22 cellular contexts compared by ENCODE assay signal in genomic region chr6:39695447-39695846, GRCh38. TPM values are rescaled to one million over a fixed set of nuclear protein-coding genes. Genes with fewer than 3 reads are reported as not detected.
DNase-seq lines count a peak whose midpoint lies in the region; ATAC-seq, FAIRE-seq and TF ChIP-seq lines count a peak whose summit lies in the region.
"Had no signal": no experiment of that assay in that cellular context is flagged by ENCODE, and none has a peak within 500 bp of the region (broad histone marks: within the 10 kb centered on the region; RNA-seq: fewer than 3 reads in every experiment).

No MANE protein-coding gene starts in this region.

- SMC1A ChIA-PET in GM12878 (lab: Charles Lee; ENCODE audit: uncharacterized antibody, unreplicated experiment), result interaction anchor here (0.7 to 1.5 kb wide), 4 partner anchors 9 to 70 kb away, joined by 3 to 12 read pairs (median 4); no protein-coding TSS in a partner anchor

- CTCF ChIA-PET in GM12878 (lab: Yijun Ruan, JAX), result no interaction called here

- no peak overlapping the region for H2AFZ ChIP-seq in GM12878 (ENCODE audit: control insufficient read depth, low read depth, low read length)

- RAD21 ChIA-PET in GM12878 (lab: Charles Lee; ENCODE audit: unreplicated experiment), result interaction anchor here (1.3 kb wide), 1 partner anchor 9 kb away, joined by 4 read pairs; no protein-coding TSS in a partner anchor

- no peaks in the 10 kb centered on the region for H3K36me3 ChIP-seq in GM12878 (ENCODE audit: control insufficient read depth in 2 of 2, insufficient read depth in 2 of 2, low read length in 1 of 2)
- H3K36me3 ChIP-seq: BLaER1 had no signal

- DNase-seq in GM18507 (ENCODE audit: extremely low spot score, insufficient read length, low read depth), result no peak
- DNase-seq in GM12878 (ENCODE audit: low read depth, low spot score), result no peak
- DNase-seq in cardiac septum (ENCODE audit: low spot score), result no peak
- DNase-seq in SIG-M5 treated with dmso at 0.1 percent for 504 hours (lab: John Stamatoyannopoulos, UW; ENCODE audit: unreplicated experiment), result no peak
- no peak for DNase-seq in activated gamma-delta T cell treated with Interleukin-2 at 50 U/mL for 16 hours
- no peak for DNase-seq in NK-92 (lab: John Stamatoyannopoulos, UW; ENCODE audit: unreplicated experiment)
- DNase-seq: 8988T; CD4-positive, alpha-beta memory T cell; DMS153; DMS79; GDM1; GOT3; H7; HFFc6; IMR-90 had no signal

- in situ Hi-C loops in GM12878 (cut with MboI), result no loop called here

- BruUV-seq in GM12878 (replicated peaks; lab: Mats Ljungman, UMichigan), result no TSS peak

- no peak overlapping the region for H3K4me2 ChIP-seq in GM12878 (ENCODE audit: control insufficient read depth, insufficient read depth)
- H3K4me2 ChIP-seq: BLaER1 had no signal

- peak; percentile 58 for ATAC-seq in GM19025 (IDR thresholded peaks at IDR 0.05; ENCODE audit: low read depth, unreplicated experiment)
- peak; percentile 44 for ATAC-seq in HG02642 (IDR thresholded peaks at IDR 0.05; ENCODE audit: poor library complexity, unreplicated experiment)
- ATAC-seq in GM12878, result peak; percentile 50
- ATAC-seq: HCT116, K562 had no signal

- no peak overlapping the region for H3K27ac ChIP-seq in GM12878 (ENCODE audit: control insufficient read depth, insufficient read depth)
- H3K27ac ChIP-seq: BLaER1 had no signal

- H3K4me3 ChIP-seq in GM12878, result no peak overlapping the region
- H3K4me3 ChIP-seq: BLaER1, K562 had no signal

- intact Hi-C loops in GM12878 (cut with micrococcal nuclease; ENCODE audit: unreplicated experiment), result no loop called here
- intact Hi-C loops in cardiac septum (cut with DNase I), result no loop called here

- H3K27me3 ChIP-seq in GM12878 (replicated peaks in 1 of 2; ENCODE audit: control insufficient read depth in 2 of 2, insufficient read depth in 2 of 2, low read length in 1 of 2), result no peaks in the 10 kb centered on the region
- H3K27me3 ChIP-seq: BLaER1 had no signal

- peak; percentile 80 for FAIRE-seq in GM18507 (lab: Jason Lieb, UNC)
- FAIRE-seq in GM12878 (lab: Jason Lieb, UNC), result no peak
- FAIRE-seq: HTR-8/SVneo, K562 had no signal

- no peak for TF ChIP-seq CTCF in GM12878 (IDR thresholded peaks at IDR 0.05 in 2 of 3, conservative IDR thresholded peaks at IDR 0.05 in 1 of 3; ENCODE audit: control insufficient read depth in 2 of 3, extremely low read depth in 1 of 3, insufficient read depth in 1 of 3, low read depth in 3 of 3, low read length in 3 of 3)

- no peaks in the 10 kb centered on the region for H4K20me1 ChIP-seq in GM12878 (ENCODE audit: control insufficient read depth, insufficient read depth)
- H4K20me1 ChIP-seq: BLaER1 had no signal

- no peak for TF ChIP-seq EP300 in GM12878 (IDR thresholded peaks at IDR 0.05; ENCODE audit: borderline replicate concordance in 1 of 2, control insufficient read depth in 1 of 2, low read depth in 2 of 2, low read length in 2 of 2)

- TF ChIP-seq RAD21 in GM12878 (IDR thresholded peaks at IDR 0.05; ENCODE audit: insufficient read depth, low read depth, low read length), result no peak

- H3K4me1 ChIP-seq in GM12878 (ENCODE audit: control insufficient read depth, insufficient read depth, low read length), result peaks cover 7% of the 10 kb centered on the region; the same call in 1 of the 2 replicates
- H3K4me1 ChIP-seq: BLaER1 had no signal

- TF ChIP-seq POLR2A in GM12878 (IDR thresholded peaks at IDR 0.05; ENCODE audit: low read depth, low read length), result no peak

- peaks cover 2% of the 10 kb centered on the region for H3K9me3 ChIP-seq in GM12878 (replicated peaks; ENCODE audit: control insufficient read depth, insufficient read depth, low read length)
- H3K9me3 ChIP-seq: BLaER1 had no signal

- no peak overlapping the region for H3K9ac ChIP-seq in GM12878 (ENCODE audit: control insufficient read depth, insufficient read depth, low read length)
- H3K9ac ChIP-seq: BLaER1 had no signal

- POLR2A ChIA-PET in GM12878 (lab: Charles Lee), result interaction anchor here (0.6 kb wide), 1 partner anchor 30 kb away, joined by 3 read pairs; no protein-coding TSS in a partner anchor

- H3K79me2 ChIP-seq in GM12878 (ENCODE audit: control insufficient read depth, insufficient read depth, low read length), result no peaks in the 10 kb centered on the region

TF ChIP-seq in GM12878, 131 proteins besides CTCF, POLR2A, EP300 and RAD21:
- peak; percentile 40 for TF ChIP-seq MEF2B (IDR thresholded peaks at IDR 0.05; ENCODE audit: partially characterized antibody, poor library complexity, severe bottlenecking)
- TF ChIP-seq NR2F1 (conservative IDR thresholded peaks at IDR 0.05), result peak; percentile 52; the same call in 1 of the 2 replicates
- no peak for TF ChIP-seq MTA2 (IDR thresholded peaks at IDR 0.05; ENCODE audit: low read depth)
- TF ChIP-seq CEBPB (IDR thresholded peaks at IDR 0.05; ENCODE audit: borderline replicate concordance in 1 of 2, low read depth in 2 of 2, low read length in 2 of 2), result no peak

RNA-seq across cellular contexts. Expression of gene KIF6, which starts 29.8 kb away (rescaled TPM):
- total RNA-seq in GM12878 (2013; cell fraction: nucleolus; rRNA removed), result 0.52 and 1.2 TPM in 2 replicates
- total RNA-seq in GM12878 (2014; rRNA removed) (0.11 and 0.28 TPM in 2 replicates), GM12878 (2014; rRNA removed; fragmentation: Illumina TruSeq; extraction: Trizol) (0.09 and 0.23 TPM in 2 replicates), GM12878 (2021) (0.28 and 0.35 TPM in 2 replicates), cardiac septum (not detected)
- polyA plus RNA-seq in GM12878 (2011; ENCODE audit: low read depth), result not detected
- polyA plus RNA-seq in GM12878 (2011; rRNA removed) (0.76 and 0.82 TPM in 2 replicates), GM12878 (2014; fragmentation: Illumina TruSeq; extraction: Trizol) (0.33 and 0.35 TPM in 2 replicates), GM12878 (2014; fragmentation: Nextera tagmentation; extraction: Ambion mirVana) (under 1 TPM; 0.09 to 0.18 TPM), GM12878 (2014; rRNA removed) (0.06 and 0.12 TPM in 2 replicates), GM12878 (2016; fragmentation: Nextera tagmentation; extraction: Ambion mirVana) (1 to 10 TPM in 1 of 2 experiments, under 1 TPM in 1; 0.46 to 1.0 TPM)
- polyA plus RNA-seq in GM12878 (2011; cell fraction: cytosol; rRNA removed), result 0.48 and 0.73 TPM in 2 replicates
- polyA plus RNA-seq in GM12878 (2011; cell fraction: nucleus; rRNA removed), result 0.84 and 0.99 TPM in 2 replicates
- polyA plus RNA-seq in GM12878 (2012), result 0.07 and 0.13 TPM in 2 replicates
- polyA minus RNA-seq in GM12878 (2011; rRNA and poly(A)+ RNA removed), result 1.4 and 2.1 TPM in 2 replicates
- polyA minus RNA-seq in GM12878 (2011; cell fraction: cytosol; rRNA and poly(A)+ RNA removed), result 0.73 TPM in 1 of 2 replicates, not detected in the other
- 1.9 and 2.5 TPM in 2 replicates for polyA minus RNA-seq in GM12878 (2011; cell fraction: nucleus; rRNA and poly(A)+ RNA removed)
- total RNA-seq: CD4-positive, alpha-beta memory T cell; HFFc6; K562 had no signal
- polyA plus RNA-seq: CD14-positive monocyte; CD4-positive, alpha-beta memory T cell; K562 had no signal
